ENCODE assay signal across 16 cellular contexts in genomic region chr5:102815560-102816324, GRCh38.
DNase-seq lines count a peak whose midpoint lies in the region; TF ChIP-seq lines count a peak whose summit lies in the region.
"Had no signal": no experiment of that assay in that cellular context is flagged by ENCODE, and none has a peak within 500 bp of the region (broad histone marks: within the 10 kb centered on the region; RNA-seq: fewer than 3 reads in every experiment).

No MANE protein-coding gene starts in this region.

- H3K4me3 ChIP-seq in SK-N-SH (ENCODE audit: low read depth in 2 of 2, low read length in 1 of 2) (no peak overlapping the region), fibroblast of the aortic adventitia (ENCODE audit: low read depth, low read length) (no peak overlapping the region), foreskin fibroblast (ENCODE audit: low read depth in 1 of 2, low read length in 2 of 2) (no peak overlapping the region)
- H3K4me3 ChIP-seq: esophagus squamous epithelium, suprapubic skin had no signal

- POLR2A ChIA-PET in SK-N-SH (lab: Yijun Ruan, JAX): no interaction called here

- peak overlapping the region; percentile 2; the same call in 1 of the 2 replicates for H3K4me2 ChIP-seq in SK-N-SH

- H3K9me2 ChIP-seq in SK-N-SH: no peaks in the 10 kb centered on the region

- no peak overlapping the region for H3K9ac ChIP-seq in SK-N-SH

- H3K36me3 ChIP-seq in SK-N-SH (replicated peaks in 1 of 2; ENCODE audit: control insufficient read depth in 1 of 2, insufficient read depth in 2 of 2, low read length in 1 of 2): no peaks in the 10 kb centered on the region
- H3K36me3 ChIP-seq: esophagus squamous epithelium, suprapubic skin had no signal

- H3F3A ChIP-seq in SK-N-SH (replicated peaks; ENCODE audit: insufficient read depth): peaks cover 15% of the 10 kb centered on the region

- H3K27ac ChIP-seq in SK-N-SH (ENCODE audit: low read depth in 2 of 2, low read length in 1 of 2): no peak overlapping the region; a peak in 1 of 4 replicates
- H3K27ac ChIP-seq: esophagus squamous epithelium, suprapubic skin had no signal

- CTCF ChIA-PET in SK-N-SH (lab: Yijun Ruan, JAX): interaction anchor here (1.6 kb wide), 1 partner anchor 135 kb away, joined by 3 read pairs; no protein-coding TSS in a partner anchor

- TF ChIP-seq EP300 in SK-N-SH (IDR thresholded peaks at IDR 0.05; ENCODE audit: borderline replicate concordance in 1 of 2, low read depth in 1 of 2, low read length in 1 of 2): no peak; a peak in 1 of 4 replicates

- DNase-seq in GM03348 (ENCODE audit: low spot score) (peak; percentile 20), Kasumi-1 (lab: John Stamatoyannopoulos, UW) (peak; percentile 73 to 75), SK-N-SH (no peak), fibroblast of the aortic adventitia (ENCODE audit: low read depth) (peak; percentile 66), foreskin fibroblast (no peak), midbrain (lab: John Stamatoyannopoulos, UW) (no peak)
- no peak for DNase-seq in activated CD4-positive, CD25-positive, alpha-beta regulatory T cell (lab: John Stamatoyannopoulos, UW)
- DNase-seq: activated naive CD8-positive, alpha-beta T cell treated with anti-CD3 and anti-CD28 coated beads, Interleukin-2, amount 50 U/mL, for 24 hours; COR-L47; esophagus squamous epithelium; mammary epithelial cell; NCI-H1048; NCI-H526; nucleus accumbens; stimulated activated CD4-positive, alpha-beta T cell treated with anti-CD3 and anti-CD28 coated beads, Interleukin-12 subunit alpha, Interleukin-12 subunit beta, amount 100 ng/mL, for 4 hours had no signal

- 54% methylated on average over 3 of the region's 3 CpGs for WGBS in SK-N-SH (ENCODE audit: low lambda C conversion rate)

- H3K79me2 ChIP-seq in SK-N-SH (ENCODE audit: insufficient read depth): peaks cover 11% of the 10 kb centered on the region

- H2AFZ ChIP-seq in SK-N-SH (ENCODE audit: low read depth): no peak overlapping the region

- TF ChIP-seq RAD21 in SK-N-SH (IDR thresholded peaks at IDR 0.05; ENCODE audit: low read length): no peak

- H3K9me3 ChIP-seq in SK-N-SH: no peaks in the 10 kb centered on the region
- H3K9me3 ChIP-seq: esophagus squamous epithelium, suprapubic skin had no signal

- H4K20me1 ChIP-seq in SK-N-SH (ENCODE audit: insufficient read depth): no peaks in the 10 kb centered on the region; the same call in 1 of the 2 replicates

- H3K4me1 ChIP-seq in SK-N-SH (ENCODE audit: control insufficient read depth in 1 of 2, insufficient read depth in 2 of 2, low read depth in 1 of 2, low read length in 1 of 2): peaks cover 6 to 27% of the 10 kb centered on the region in 2 experiments; a peak in 3 of 4 replicates
- H3K4me1 ChIP-seq: esophagus squamous epithelium had no signal

- H3K27me3 ChIP-seq in SK-N-SH (ENCODE audit: insufficient read depth): no peaks in the 10 kb centered on the region
- H3K27me3 ChIP-seq: esophagus squamous epithelium, suprapubic skin had no signal

- TF ChIP-seq CTCF in SK-N-SH (IDR thresholded peaks at IDR 0.05): no peak
- TF ChIP-seq CTCF in fibroblast of the aortic adventitia (IDR thresholded peaks at IDR 0.05; ENCODE audit: insufficient read depth, low read length): no peak
- no peak for TF ChIP-seq CTCF in foreskin fibroblast (IDR thresholded peaks at IDR 0.05; ENCODE audit: low read depth, low read length)

TF ChIP-seq in SK-N-SH, 30 proteins besides CTCF, POLR2A, EP300 and RAD21:
- TF ChIP-seq PBX3 (IDR thresholded peaks at IDR 0.05) (peak; percentile 62), FOSL2 (IDR thresholded peaks at IDR 0.05; ENCODE audit: borderline replicate concordance, low read depth) (no peak), TCF12 (IDR thresholded peaks at IDR 0.05) (peak; percentile 37; the same call in 1 of the 2 replicates), RCOR1 (IDR thresholded peaks at IDR 0.05; ENCODE audit: low read length) (no peak), ZBTB33 (IDR thresholded peaks at IDR 0.05; ENCODE audit: borderline replicate concordance, low read depth) (no peak), NFIC (IDR thresholded peaks at IDR 0.05; ENCODE audit: borderline replicate concordance) (peak; percentile 65; the same call in 1 of the 2 replicates), TAF1 (IDR thresholded peaks at IDR 0.05; ENCODE audit: borderline replicate concordance, low read depth, low read length) (no peak), MAX (IDR thresholded peaks at IDR 0.05; ENCODE audit: low read depth) (no peak), FOXM1 (IDR thresholded peaks at IDR 0.05; ENCODE audit: low read depth) (no peak), SIN3A (IDR thresholded peaks at IDR 0.05; ENCODE audit: borderline replicate concordance, low read depth, low read length) (no peak), POLR2AphosphoS5 (IDR thresholded peaks at IDR 0.05; ENCODE audit: low read depth, low read length) (no peak), USF2 (IDR thresholded peaks at IDR 0.05; ENCODE audit: borderline replicate concordance, low read depth, low read length) (no peak), EZH2phosphoT487 (IDR thresholded peaks at IDR 0.05; ENCODE audit: borderline replicate concordance, low read depth) (no peak), SMC3 (IDR thresholded peaks at IDR 0.05; ENCODE audit: low read depth, low read length) (no peak), JUND (IDR thresholded peaks at IDR 0.05) (peak; percentile 33; the same call in 1 of the 2 replicates), IRF3 (IDR thresholded peaks at IDR 0.05; ENCODE audit: low read depth, low read length) (no peak), GABPA (IDR thresholded peaks at IDR 0.05; ENCODE audit: low read depth) (no peak), MXI1 (IDR thresholded peaks at IDR 0.05; ENCODE audit: low read depth, low read length) (no peak), CHD2 (IDR thresholded peaks at IDR 0.05; ENCODE audit: low read length, partially characterized antibody) (no peak), RFX5 (IDR thresholded peaks at IDR 0.05; ENCODE audit: low read length) (no peak), GATA2 (CRISPR knock-in tag; IDR thresholded peaks at IDR 0.05) (no peak), NRF1 (IDR thresholded peaks at IDR 0.05; ENCODE audit: low read depth, low read length) (no peak), TEAD4 (IDR thresholded peaks at IDR 0.05; ENCODE audit: borderline replicate concordance, insufficient read depth) (no peak), MEF2A (IDR thresholded peaks at IDR 0.05; ENCODE audit: borderline replicate concordance, low read depth) (no peak), YY1 (IDR thresholded peaks at IDR 0.05; ENCODE audit: low read depth) (no peak)

Comparison
In these comparisons a context has a peak if more than half of its experiments do, and no peak if none do; other contexts are left out.
1. DNase-seq: peak in GM03348 (single experiment), Kasumi-1 (2 of 2) and fibroblast of the aortic adventitia (single experiment); none in SK-N-SH (single experiment), activated CD4-positive, CD25-positive, alpha-beta regulatory T cell (0 of 4), foreskin fibroblast (0 of 2) and midbrain (single experiment).